Comparison of ENCODE assay signal across 10 cellular contexts in genomic region chr6:41470341-41471063, GRCh38.
A peak's percentile ranks its signal among the peaks of the same experiment; 100 is the strongest.
DNase-seq lines count a peak whose midpoint lies in the region; ATAC-seq and TF ChIP-seq lines count a peak whose summit lies in the region.
"Had no signal": no experiment of that assay in that cellular context is flagged by ENCODE, and none has a peak within 500 bp of the region (broad histone marks: within the 10 kb centered on the region; RNA-seq: fewer than 3 reads in every experiment).

No MANE protein-coding gene starts in this region.

- no peak overlapping the region for H2BK20ac ChIP-seq in IMR-90 (ENCODE audit: low read depth, low read length)

- H3K36me3 ChIP-seq in A673 (ENCODE audit: insufficient read depth, low read length, poor library complexity, severe bottlenecking) (no peaks in the 10 kb centered on the region), IMR-90 (ENCODE audit: control insufficient read depth, insufficient read depth, low read length) (no peaks in the 10 kb centered on the region), mucosa of descending colon (ENCODE audit: low read depth) (no peaks in the 10 kb centered on the region)
- H3K36me3 ChIP-seq: gastrocnemius medialis had no signal

- no peaks in the 10 kb centered on the region; the same call in 1 of the 2 replicates for H4K20me1 ChIP-seq in IMR-90 (ENCODE audit: insufficient read depth, low read length)

- no peaks in the 10 kb centered on the region for H3K9me1 ChIP-seq in IMR-90 (ENCODE audit: insufficient read depth, low read length)

- no peak overlapping the region for H2AK5ac ChIP-seq in IMR-90 (ENCODE audit: low read depth, low read length)

- H3K4me2 ChIP-seq in IMR-90 (ENCODE audit: low read depth, low read length), result no peak overlapping the region

- no TSS peak for BruUV-seq in A673 (replicated peaks; lab: Mats Ljungman, UMichigan)
- BruUV-seq in IMR-90 (replicated peaks; lab: Mats Ljungman, UMichigan), result no TSS peak

- DNase-seq in A673 (ENCODE audit: low spot score) (peak; percentile 82), IMR-90 (no peak), coronary artery (ENCODE audit: low spot score) (peak; percentile 92), mucosa of descending colon (peak in 1 of 3 donors; percentile 62), anterior cingulate cortex (lab: John Stamatoyannopoulos, UW) (no peak), midbrain (lab: John Stamatoyannopoulos, UW) (no peak), DMS79 treated with DMSO at 0.1 percent for 48 hours (lab: John Stamatoyannopoulos, UW) (no peak), UCSD-AML1 (lab: John Stamatoyannopoulos, UW; ENCODE audit: unreplicated experiment) (no peak)
- DNase-seq: NCI-H345 had no signal

- in situ Hi-C loops in IMR-90 (cut with MboI; ENCODE audit: low sequenced_read_pairs), result no loop called here

- TF ChIP-seq CTCF in A673 (conservative IDR thresholded peaks at IDR 0.05; ENCODE audit: low read depth, low read length) (no peak), IMR-90 (conservative IDR thresholded peaks at IDR 0.05; ENCODE audit: low read depth, low read length) (no peak), coronary artery (IDR thresholded peaks at IDR 0.05) (no peak), mucosa of descending colon (IDR thresholded peaks at IDR 0.05) (no peak)

- H2BK15ac ChIP-seq in IMR-90 (ENCODE audit: low read depth, low read length), result no peak overlapping the region

- no peak overlapping the region for H2BK5ac ChIP-seq in IMR-90 (ENCODE audit: low read depth, low read length, poor library complexity, severe bottlenecking)

- no peak overlapping the region for H3K9ac ChIP-seq in IMR-90 (ENCODE audit: low read depth, low read length)

- TF ChIP-seq POLR2A in IMR-90 (IDR thresholded peaks at IDR 0.05; ENCODE audit: low read depth, low read length), result no peak

- H3K9me3 ChIP-seq in A673 (ENCODE audit: low read depth, low read length, poor library complexity, severe bottlenecking) (no peaks in the 10 kb centered on the region), IMR-90 (ENCODE audit: control insufficient read depth, insufficient read depth, low read length) (no peaks in the 10 kb centered on the region; the same call in 1 of the 2 replicates), mucosa of descending colon (no peaks in the 10 kb centered on the region)
- H3K9me3 ChIP-seq: gastrocnemius medialis had no signal

- H2AK9ac ChIP-seq in IMR-90 (replicated peaks; ENCODE audit: low read depth, low read length, poor library complexity), result peak overlapping the region; percentile 28

- no peak overlapping the region for H3K23ac ChIP-seq in IMR-90 (ENCODE audit: low read depth, low read length)

- TF ChIP-seq RAD21 in IMR-90 (IDR thresholded peaks at IDR 0.05; ENCODE audit: low read length), result no peak

- ATAC-seq in IMR-90 (ENCODE audit: low read depth), result peak; percentile 40; the same call in 1 of the 2 replicates
- ATAC-seq in mucosa of descending colon, result peak; percentile 45

- H3K27ac ChIP-seq in A673 (ENCODE audit: low read depth, low read length, poor library complexity, severe bottlenecking), result peak overlapping the region; percentile 46
- H3K27ac ChIP-seq in IMR-90 (ENCODE audit: insufficient read depth, low read length), result no peak overlapping the region
- H3K27ac ChIP-seq in coronary artery, result peak overlapping the region; percentile 71 to 77
- H3K27ac ChIP-seq: gastrocnemius medialis had no signal

- H3K4ac ChIP-seq in IMR-90 (ENCODE audit: low read depth, low read length), result no peak overlapping the region

- H3K4me3 ChIP-seq in A673 (ENCODE audit: low read depth, low read length, poor library complexity, severe bottlenecking), result peak overlapping the region; percentile 33
- H3K4me3 ChIP-seq in IMR-90 (ENCODE audit: insufficient read depth, low read depth, low read length), result no peak overlapping the region
- H3K4me3 ChIP-seq in coronary artery, result peak overlapping the region; percentile 43
- H3K4me3 ChIP-seq in mucosa of descending colon, result no peak overlapping the region

- peak overlapping the region in 1 of 2 experiments; percentile 40; a peak in 1 of 4 replicates for H4K8ac ChIP-seq in IMR-90 (ENCODE audit: low read depth in 2 of 2, low read length in 2 of 2)

- 18% methylated on average over 27 of the region's 60 CpGs; no CpG with 5 or more reads in 1 of the 2 experiments for WGBS in IMR-90 (ENCODE audit: extremely low coverage in 2 of 2, insufficient read length in 1 of 2), 2 experiments

- peak overlapping the region; percentile 72 for H2AFZ ChIP-seq in IMR-90 (replicated peaks; ENCODE audit: low read length, poor library complexity)

- peak overlapping the region; percentile 47 for H4K91ac ChIP-seq in IMR-90 (ENCODE audit: insufficient read depth, low read depth, low read length)

- no peak overlapping the region for H4K5ac ChIP-seq in IMR-90 (ENCODE audit: low read depth, low read length)

- CTCF ChIA-PET in A673 (lab: Charles Lee) (no interaction called here), IMR-90 (lab: Yijun Ruan, JAX) (no interaction called here)

- H3K14ac ChIP-seq in IMR-90 (replicated peaks; ENCODE audit: low read depth, low read length), result no peak overlapping the region

- dilution Hi-C loops in IMR-90 (cut with HindIII; ENCODE audit: low sequenced_read_pairs, unreplicated experiment), result no loop called here

- no peak overlapping the region for H2BK120ac ChIP-seq in IMR-90 (ENCODE audit: low read depth, low read length)

- no peaks in the 10 kb centered on the region for H3K79me1 ChIP-seq in IMR-90 (ENCODE audit: low read depth in 1 of 2, low read length in 2 of 2)

- no peaks in the 10 kb centered on the region for H3K27me3 ChIP-seq in A673 (replicated peaks; ENCODE audit: insufficient read depth, low read depth, low read length, poor library complexity)
- H3K27me3 ChIP-seq in IMR-90 (ENCODE audit: control insufficient read depth, insufficient read depth, low read length), result peaks cover 45% of the 10 kb centered on the region

- H3K18ac ChIP-seq in IMR-90 (ENCODE audit: low read depth, low read length), result no peak overlapping the region

- H3K56ac ChIP-seq in IMR-90 (ENCODE audit: extremely low read depth, insufficient read depth, low read length), result no peak overlapping the region

- intact Hi-C loops in A673 (cut with micrococcal nuclease; ENCODE audit: unreplicated experiment) (no loop called here), IMR-90 (cut with micrococcal nuclease) (no loop called here), mucosa of descending colon (cut with DNase I, micrococcal nuclease) (no loop called here)

- POLR2A ChIA-PET in A673 (lab: Charles Lee; ENCODE audit: low non-redundant PET) (interaction anchor here (0.7 kb wide), 1 partner anchor 8 kb away, joined by 6 read pairs; no protein-coding TSS in a partner anchor), IMR-90 (lab: Charles Lee; ENCODE audit: unreplicated experiment) (no interaction called here)

- H3K4me1 ChIP-seq in A673 (ENCODE audit: insufficient read depth, low read length, poor library complexity, severe bottlenecking) (peaks cover 21% of the 10 kb centered on the region), IMR-90 (ENCODE audit: control insufficient read depth, insufficient read depth, low read length) (0 out of 2 replicates have a peak, but pooled peaks cover 2% of the 10 kb centered on the region), mucosa of descending colon (ENCODE audit: low read depth) (peaks cover 6% of the 10 kb centered on the region)
- H3K4me1 ChIP-seq: gastrocnemius medialis had no signal

TF ChIP-seq in IMR-90, 13 proteins besides CTCF, POLR2A, EP300 and RAD21:
- TF ChIP-seq USF2 (IDR thresholded peaks at IDR 0.05; ENCODE audit: low read depth, low read length) (no peak), CEBPB (IDR thresholded peaks at IDR 0.05; ENCODE audit: low read depth, low read length) (peak; percentile 83), FOS (IDR thresholded peaks at IDR 0.05; ENCODE audit: low read depth, low read length) (0 out of 2 replicates have a peak, but pooled peaks have one; percentile 31)

Comparison
In these comparisons a context has a peak if more than half of its experiments do, and no peak if none do; other contexts are left out.
1. DNase-seq: peak in A673 (single experiment) and coronary artery (single experiment); none in IMR-90 (single experiment), anterior cingulate cortex (0 of 58), midbrain (single experiment), DMS79 treated with DMSO at 0.1 percent for 48 hours (single experiment) and UCSD-AML1 (single experiment).
2. H3K4me3 ChIP-seq: peak in A673 (single experiment) and coronary artery (single experiment); none in IMR-90 (single experiment) and mucosa of descending colon (single experiment).